In the genomic region with DNA sequence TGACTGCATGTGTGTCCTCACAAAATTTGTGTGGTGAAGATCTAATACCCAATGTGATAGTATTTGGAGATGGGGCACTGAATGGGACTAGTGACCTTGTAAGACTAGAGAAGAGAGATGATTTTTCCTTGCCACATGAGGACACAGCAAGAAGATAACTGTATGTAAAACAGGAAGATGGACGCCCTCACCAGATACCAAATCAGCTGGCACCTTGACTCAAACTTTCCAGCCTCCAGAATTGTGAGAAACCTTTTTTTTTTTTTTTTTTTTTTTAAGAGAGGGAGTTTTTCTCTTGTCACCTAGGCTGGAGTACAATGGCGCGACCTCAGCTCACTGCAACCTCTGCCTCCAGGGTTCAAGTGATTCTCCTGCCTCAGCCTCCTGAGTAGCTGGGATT, we compare ENCODE assay signal across 27 cellular contexts. TPM values are rescaled to one million over a fixed set of nuclear protein-coding genes. Genes with fewer than 3 reads are reported as not detected.
DNase-seq lines count a peak whose midpoint lies in the region; ATAC-seq lines count a peak whose summit lies in the region.
"Had no signal": no experiment of that assay in that cellular context is flagged by ENCODE, and none has a peak within 500 bp of the region (broad histone marks: within the 10 kb centered on the region; RNA-seq: fewer than 3 reads in every experiment).

No MANE protein-coding gene starts in this region.

- peaks cover 22% of the 10 kb centered on the region for H3K4me1 Mint-ChIP-seq in activated CD4-positive, alpha-beta T cell treated with anti-CD3 and anti-CD28 coated beads for 36 hours
- H3K4me1 Mint-ChIP-seq in activated naive CD4-positive, alpha-beta T cell treated with anti-CD3 and anti-CD28 coated beads for 36 hours (ENCODE audit: low read depth), result peaks cover 10% of the 10 kb centered on the region
- peaks cover 38% of the 10 kb centered on the region for H3K4me1 Mint-ChIP-seq in stimulated activated naive CD8-positive, alpha-beta T cell treated with anti-CD3 and anti-CD28 coated beads, Interleukin-15, amount 100 ng/mL, for 72 hours
- H3K4me1 Mint-ChIP-seq: CD14-positive monocyte had no signal

- peak; percentile 48 for DNase-seq in activated CD4-positive, alpha-beta T cell treated with anti-CD3 and anti-CD28 coated beads for 36 hours
- DNase-seq in activated CD4-positive, alpha-beta T cell treated with anti-CD3 and anti-CD28 coated beads for 4 hours, result no peak
- peak; percentile 55 for DNase-seq in activated naive CD4-positive, alpha-beta T cell treated with anti-CD3 and anti-CD28 coated beads for 36 hours
- DNase-seq in activated naive CD4-positive, alpha-beta T cell treated with anti-CD3 and anti-CD28 coated beads, Interleukin-2, amount 50 U/mL, for 72 hours (ENCODE audit: low spot score in 2 of 2), result no peak
- DNase-seq in stimulated activated naive CD8-positive, alpha-beta T cell treated with anti-CD3 and anti-CD28 coated beads, Interleukin-15, Interleukin-2, amounts not matched to agents 100 U/mL and 50 U/mL, for 24 hours, result peak; percentile 33
- DNase-seq in stimulated activated naive CD8-positive, alpha-beta T cell treated with anti-CD3 and anti-CD28 coated beads, Interleukin-15, amount 100 ng/mL, for 72 hours, result no peak
- no peak for DNase-seq in AML-193 (lab: John Stamatoyannopoulos, UW)
- DNase-seq: BE2C; CD8-positive, alpha-beta memory T cell; DMS 273 treated with DMSO at 0.1 percent for 48 hours; DMS79 treated with DMSO at 0.1 percent for 48 hours; GF-D8; HCEC 1CT; Kasumi-1; NCI-H1092 treated with DMSO at 0.1 percent for 48 hours; NCI-H1436; NCI-H187; NCI-H2081 treated with DMSO at 0.1 percent for 48 hours; NCI-H2171; NCI-H226; NCI-H510A; NCI-H69; RPMI8226 had no signal

- POLR2A ChIA-PET in activated CD4-positive, alpha-beta T cell treated with anti-CD3 and anti-CD28 coated beads for 36 hours (lab: Charles Lee), result no interaction called here

- H3K27me3 Mint-ChIP-seq in activated CD4-positive, alpha-beta T cell treated with anti-CD3 and anti-CD28 coated beads for 36 hours, result no peaks in the 10 kb centered on the region
- H3K27me3 Mint-ChIP-seq in activated naive CD4-positive, alpha-beta T cell treated with anti-CD3 and anti-CD28 coated beads for 36 hours (ENCODE audit: low read depth), result no peaks in the 10 kb centered on the region
- H3K27me3 Mint-ChIP-seq in stimulated activated naive CD8-positive, alpha-beta T cell treated with anti-CD3 and anti-CD28 coated beads, Interleukin-15, amount 100 ng/mL, for 72 hours, result no peaks in the 10 kb centered on the region
- H3K27me3 Mint-ChIP-seq: CD8-positive, alpha-beta memory T cell had no signal

- intact Hi-C loops in activated CD4-positive, alpha-beta T cell treated with anti-CD3 and anti-CD28 coated beads for 36 hours (cut with DNase I, micrococcal nuclease), result no loop called here
- intact Hi-C loops in activated naive CD4-positive, alpha-beta T cell treated with anti-CD3 and anti-CD28 coated beads for 36 hours (cut with micrococcal nuclease), result no loop called here

- peaks cover 2% of the 10 kb centered on the region for H3K9me3 Mint-ChIP-seq in activated CD4-positive, alpha-beta T cell treated with anti-CD3 and anti-CD28 coated beads for 36 hours (ENCODE audit: low read depth)
- no peaks in the 10 kb centered on the region for H3K9me3 Mint-ChIP-seq in activated naive CD4-positive, alpha-beta T cell treated with anti-CD3 and anti-CD28 coated beads for 36 hours
- no peaks in the 10 kb centered on the region for H3K9me3 Mint-ChIP-seq in activated naive CD4-positive, alpha-beta T cell treated with anti-CD3 and anti-CD28 coated beads, Interleukin-2, amount 50 U/mL, for 72 hours
- H3K9me3 Mint-ChIP-seq in stimulated activated naive CD8-positive, alpha-beta T cell treated with anti-CD3 and anti-CD28 coated beads, Interleukin-15, amount 100 ng/mL, for 72 hours, result no peaks in the 10 kb centered on the region

- H3K36me3 Mint-ChIP-seq in activated CD4-positive, alpha-beta T cell treated with anti-CD3 and anti-CD28 coated beads for 36 hours (ENCODE audit: low read depth), result peaks cover 9% of the 10 kb centered on the region
- H3K36me3 Mint-ChIP-seq in activated naive CD4-positive, alpha-beta T cell treated with anti-CD3 and anti-CD28 coated beads for 36 hours (ENCODE audit: low read depth), result peaks cover 3% of the 10 kb centered on the region
- peaks cover 0 to 14% of the 10 kb centered on the region in 2 donors for H3K36me3 Mint-ChIP-seq in activated naive CD4-positive, alpha-beta T cell treated with anti-CD3 and anti-CD28 coated beads, Interleukin-2, amount 50 U/mL, for 72 hours

- CTCF ChIA-PET in activated CD4-positive, alpha-beta T cell treated with anti-CD3 and anti-CD28 coated beads for 36 hours (lab: Charles Lee), result no interaction called here
- CTCF ChIA-PET in activated naive CD4-positive, alpha-beta T cell treated with anti-CD3 and anti-CD28 coated beads for 36 hours (lab: Charles Lee), result interaction anchor here (0.6 to 0.9 kb wide), 2 partner anchors 13 to 54 kb away, joined by 3 read pairs; no protein-coding TSS in a partner anchor

- H3K27ac Mint-ChIP-seq in activated CD4-positive, alpha-beta T cell treated with anti-CD3 and anti-CD28 coated beads for 36 hours, result no peak overlapping the region
- H3K27ac Mint-ChIP-seq in activated naive CD4-positive, alpha-beta T cell treated with anti-CD3 and anti-CD28 coated beads for 36 hours, result no peak overlapping the region
- H3K27ac Mint-ChIP-seq in activated naive CD4-positive, alpha-beta T cell treated with anti-CD3 and anti-CD28 coated beads, Interleukin-2, amount 50 U/mL, for 72 hours, result no peak overlapping the region
- no peak overlapping the region for H3K27ac Mint-ChIP-seq in stimulated activated naive CD8-positive, alpha-beta T cell treated with anti-CD3 and anti-CD28 coated beads, Interleukin-15, amount 100 ng/mL, for 72 hours
- H3K27ac Mint-ChIP-seq: CD14-positive monocyte; CD8-positive, alpha-beta memory T cell had no signal

- H3K4me3 Mint-ChIP-seq in activated CD4-positive, alpha-beta T cell treated with anti-CD3 and anti-CD28 coated beads for 36 hours, result no peak overlapping the region
- no peak overlapping the region for H3K4me3 Mint-ChIP-seq in activated naive CD4-positive, alpha-beta T cell treated with anti-CD3 and anti-CD28 coated beads for 36 hours
- H3K4me3 Mint-ChIP-seq in stimulated activated naive CD8-positive, alpha-beta T cell treated with anti-CD3 and anti-CD28 coated beads, Interleukin-15, amount 100 ng/mL, for 72 hours, result no peak overlapping the region
- H3K4me3 Mint-ChIP-seq: CD14-positive monocyte; CD8-positive, alpha-beta memory T cell had no signal

- ATAC-seq in activated CD4-positive, alpha-beta T cell treated with anti-CD3 and anti-CD28 coated beads for 36 hours, result peak; percentile 47
- ATAC-seq in activated naive CD4-positive, alpha-beta T cell treated with anti-CD3 and anti-CD28 coated beads, Interleukin-2, amount 50 U/mL, for 72 hours, result no peak
- no peak for ATAC-seq in stimulated activated naive CD8-positive, alpha-beta T cell treated with anti-CD3 and anti-CD28 coated beads, Interleukin-15, Interleukin-2, amounts not matched to agents 100 U/mL and 50 U/mL, for 24 hours
- no peak for ATAC-seq in stimulated activated naive CD8-positive, alpha-beta T cell treated with anti-CD3 and anti-CD28 coated beads, Interleukin-15, amount 100 ng/mL, for 72 hours
- ATAC-seq: K562 had no signal

RNA-seq across cellular contexts. Expression of a gene that starts 40.3 kb away (rescaled TPM):
- total RNA-seq in activated CD4-positive, alpha-beta T cell treated with anti-CD3 and anti-CD28 coated beads for 36 hours, result 1 to 10 TPM; 6.0 to 6.1 TPM
- 1 to 10 TPM; 2.3 to 2.6 TPM for total RNA-seq in activated naive CD4-positive, alpha-beta T cell treated with anti-CD3 and anti-CD28 coated beads for 36 hours
- total RNA-seq in activated naive CD4-positive, alpha-beta T cell treated with anti-CD3 and anti-CD28 coated beads, Interleukin-2, amount 50 U/mL, for 72 hours, result 1 to 10 TPM; 4.4 to 5.3 TPM

RNA-seq across cellular contexts. Expression of a gene that starts 49.3 kb away (rescaled TPM):
- total RNA-seq in activated CD4-positive, alpha-beta T cell treated with anti-CD3 and anti-CD28 coated beads for 36 hours, result not detected
- total RNA-seq in activated naive CD4-positive, alpha-beta T cell treated with anti-CD3 and anti-CD28 coated beads for 36 hours, result not detected
- not detected for total RNA-seq in activated naive CD4-positive, alpha-beta T cell treated with anti-CD3 and anti-CD28 coated beads, Interleukin-2, amount 50 U/mL, for 72 hours
- total RNA-seq: CD8-positive, alpha-beta memory T cell; H1; K562; M059J had no signal

RNA-seq across cellular contexts. Expression of a gene that starts 55.3 kb away (rescaled TPM):
- total RNA-seq in activated CD4-positive, alpha-beta T cell treated with anti-CD3 and anti-CD28 coated beads for 36 hours, result 100 to 1,000 TPM in 1 of 2 experiments, 10 to 100 TPM in 1; 83.1 to 144 TPM
- 10 to 100 TPM; 44.7 to 55.1 TPM for total RNA-seq in activated naive CD4-positive, alpha-beta T cell treated with anti-CD3 and anti-CD28 coated beads for 36 hours
- 10 to 100 TPM; 42.9 to 92.2 TPM for total RNA-seq in activated naive CD4-positive, alpha-beta T cell treated with anti-CD3 and anti-CD28 coated beads, Interleukin-2, amount 50 U/mL, for 72 hours

Comparison
In these comparisons a context has a peak if more than half of its experiments do, and no peak if none do; other contexts are left out.
1. DNase-seq: peak in activated CD4-positive, alpha-beta T cell treated with anti-CD3 and anti-CD28 coated beads for 36 hours (single experiment), activated naive CD4-positive, alpha-beta T cell treated with anti-CD3 and anti-CD28 coated beads for 36 hours (single experiment) and stimulated activated naive CD8-positive, alpha-beta T cell treated with anti-CD3 and anti-CD28 coated beads, Interleukin-15, Interleukin-2, amounts not matched to agents 100 U/mL and 50 U/mL, for 24 hours (single experiment); none in activated CD4-positive, alpha-beta T cell treated with anti-CD3 and anti-CD28 coated beads for 4 hours (0 of 2), activated naive CD4-positive, alpha-beta T cell treated with anti-CD3 and anti-CD28 coated beads, Interleukin-2, amount 50 U/mL, for 72 hours (0 of 2), stimulated activated naive CD8-positive, alpha-beta T cell treated with anti-CD3 and anti-CD28 coated beads, Interleukin-15, amount 100 ng/mL, for 72 hours (0 of 2) and AML-193 (0 of 2).